In the genomic region with DNA sequence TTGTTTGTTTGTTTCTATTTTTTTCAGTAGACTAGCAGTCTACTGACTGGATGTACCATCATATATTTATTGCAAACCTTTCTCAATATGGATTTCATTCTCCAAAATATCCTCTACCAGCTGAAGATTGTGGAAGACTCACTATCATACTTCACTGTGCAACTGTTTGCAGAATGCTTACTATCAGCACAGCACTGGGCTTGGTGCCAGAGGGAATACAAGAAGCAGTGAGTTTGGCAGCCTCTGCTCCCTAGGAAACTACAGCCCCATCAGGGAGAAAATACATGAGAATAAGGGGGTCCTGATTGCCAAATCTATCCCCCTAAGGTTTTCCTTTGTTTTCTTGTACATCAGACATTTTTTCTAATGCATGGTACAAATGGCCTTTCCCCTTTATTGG, we compare ENCODE assay signal across 18 cellular contexts. TPM values are rescaled to one million over a fixed set of nuclear protein-coding genes. Genes with fewer than 3 reads are reported as not detected.
DNase-seq lines count a peak whose midpoint lies in the region; ATAC-seq, FAIRE-seq and TF ChIP-seq lines count a peak whose summit lies in the region.
"Had no signal": no experiment of that assay in that cellular context is flagged by ENCODE, and none has a peak within 500 bp of the region (broad histone marks: within the 10 kb centered on the region; RNA-seq: fewer than 3 reads in every experiment).

No MANE protein-coding gene starts in this region.

- no peaks in the 10 kb centered on the region for H3K4me1 Mint-ChIP-seq in astrocyte (ENCODE audit: low read depth, unreplicated experiment)

- H4K20me1 ChIP-seq in astrocyte (ENCODE audit: insufficient read depth, low read length) = no peaks in the 10 kb centered on the region

- no peak overlapping the region for H3K4me3 ChIP-seq in astrocyte (ENCODE audit: insufficient read depth, low read depth, low read length)
- H3K4me3 ChIP-seq in left ventricle myocardium inferior = no peak overlapping the region
- no peak overlapping the region for H3K4me3 ChIP-seq in small intestine (ENCODE audit: low read depth in 1 of 2, low read length in 2 of 2)
- H3K4me3 ChIP-seq: Peyer's patch had no signal

- H3K27me3 ChIP-seq in astrocyte (ENCODE audit: insufficient read depth, low read length) (peaks cover 6% of the 10 kb centered on the region), left ventricle myocardium inferior (ENCODE audit: low read depth) (peaks cover 5% of the 10 kb centered on the region), small intestine (ENCODE audit: control insufficient read depth in 2 of 2, insufficient read depth in 2 of 2, low read length in 2 of 2) (peaks cover 0 to 2% of the 10 kb centered on the region in 2 donors)
- H3K27me3 ChIP-seq: Peyer's patch had no signal

- H3K36me3 ChIP-seq in astrocyte (ENCODE audit: insufficient read depth, low read length) (no peaks in the 10 kb centered on the region), left ventricle myocardium inferior (no peaks in the 10 kb centered on the region), small intestine (ENCODE audit: control insufficient read depth in 2 of 2, insufficient read depth in 2 of 2, low read length in 2 of 2) (no peaks in the 10 kb centered on the region)
- H3K36me3 ChIP-seq: Peyer's patch had no signal

- no peaks in the 10 kb centered on the region for H3K36me3 Mint-ChIP-seq in astrocyte (ENCODE audit: low read depth, unreplicated experiment)
- H3K36me3 Mint-ChIP-seq: activated CD4-positive, alpha-beta memory T cell treated with anti-CD3 and anti-CD28 coated beads for 36 hours had no signal

- no peaks in the 10 kb centered on the region for H3K9me3 Mint-ChIP-seq in astrocyte (ENCODE audit: unreplicated experiment)
- H3K9me3 Mint-ChIP-seq: activated CD4-positive, alpha-beta memory T cell treated with anti-CD3 and anti-CD28 coated beads for 36 hours had no signal

- H3K4me3 Mint-ChIP-seq in astrocyte (ENCODE audit: unreplicated experiment) = no peak overlapping the region
- H3K4me3 Mint-ChIP-seq: activated CD4-positive, alpha-beta memory T cell treated with anti-CD3 and anti-CD28 coated beads for 36 hours had no signal

- no peaks in the 10 kb centered on the region for H3K79me2 ChIP-seq in astrocyte (ENCODE audit: insufficient read depth, low read length)

- H3K9ac ChIP-seq in astrocyte (ENCODE audit: low read length) = no peak overlapping the region

- H3K4me2 ChIP-seq in astrocyte (ENCODE audit: low read length) = no peak overlapping the region

- TF ChIP-seq CTCF in astrocyte (IDR thresholded peaks at IDR 0.05; ENCODE audit: insufficient read depth, low read depth, low read length) (no peak), left ventricle myocardium inferior (IDR thresholded peaks at IDR 0.05; ENCODE audit: borderline replicate concordance) (no peak)

- no peaks in the 10 kb centered on the region for H3K4me1 ChIP-seq in astrocyte (ENCODE audit: insufficient read depth, low read length)
- H3K4me1 ChIP-seq in left ventricle myocardium inferior = peaks cover 12% of the 10 kb centered on the region
- no peaks in the 10 kb centered on the region for H3K4me1 ChIP-seq in small intestine (ENCODE audit: control insufficient read depth in 2 of 2, insufficient read depth in 1 of 2, low read depth in 1 of 2, low read length in 1 of 2)
- H3K4me1 ChIP-seq: Peyer's patch had no signal

- DNase-seq in NCI-H748 (lab: John Stamatoyannopoulos, UW; ENCODE audit: unreplicated experiment) (peak; percentile 1), NCI-H748 treated with DMSO at 0.1 percent for 48 hours (lab: John Stamatoyannopoulos, UW) (no peak), astrocyte (ENCODE audit: low read depth) (peak; percentile 8), left ventricle myocardium inferior (peak; percentile 52), small intestine (peak; percentile 14), kidney tubule cell (ENCODE audit: low spot score) (no peak)
- no peak for DNase-seq in stimulated activated naive CD4-positive, alpha-beta T cell (lab: John Stamatoyannopoulos, UW)
- DNase-seq: activated CD4-positive, alpha-beta memory T cell treated with anti-CD3 and anti-CD28 coated beads for 36 hours; activated effector memory CD4-positive, alpha-beta T cell treated with anti-CD3 and anti-CD28 coated beads, Interleukin-2, amount 50 U/mL, for 16 hours; H7; stimulated activated CD4-positive, alpha-beta T cell treated with anti-CD3 and anti-CD28 coated beads, Interleukin-1b, Interleukin-23, amount 100 ng/mL, for 48 hours had no signal

- peaks cover 33% of the 10 kb centered on the region for H3K27me3 Mint-ChIP-seq in astrocyte (ENCODE audit: low read depth, unreplicated experiment)

- FAIRE-seq in astrocyte (lab: Jason Lieb, UNC) (no peak), small intestine (lab: Jason Lieb, UNC) (no peak)
- FAIRE-seq: GM12892, GM19239 had no signal

- no peak for ATAC-seq in HG02763 (IDR thresholded peaks at IDR 0.05; ENCODE audit: unreplicated experiment)

- no peak overlapping the region for H3K27ac Mint-ChIP-seq in astrocyte (ENCODE audit: unreplicated experiment)
- H3K27ac Mint-ChIP-seq: activated CD4-positive, alpha-beta memory T cell treated with anti-CD3 and anti-CD28 coated beads for 36 hours had no signal

- H2AFZ ChIP-seq in astrocyte (ENCODE audit: low read depth, low read length) = no peak overlapping the region

- intact Hi-C loops in left ventricle myocardium inferior (cut with micrococcal nuclease) = no loop called here

- H3K27ac ChIP-seq in astrocyte (ENCODE audit: low read depth, low read length) = no peak overlapping the region
- no peak overlapping the region for H3K27ac ChIP-seq in left ventricle myocardium inferior (replicated peaks)
- no peak overlapping the region for H3K27ac ChIP-seq in small intestine (ENCODE audit: low read depth in 1 of 2, low read length in 1 of 2)
- H3K27ac ChIP-seq: Peyer's patch had no signal

- no peaks in the 10 kb centered on the region for H3K9me3 ChIP-seq in astrocyte (ENCODE audit: insufficient read depth, low read depth, low read length)
- no peaks in the 10 kb centered on the region for H3K9me3 ChIP-seq in left ventricle myocardium inferior (replicated peaks)
- no peaks in the 10 kb centered on the region for H3K9me3 ChIP-seq in small intestine (ENCODE audit: control insufficient read depth, low read depth)
- H3K9me3 ChIP-seq: Peyer's patch had no signal

RNA-seq across cellular contexts. Expression of a gene that starts 27.5 kb away (rescaled TPM):
- not detected in 2 replicates for total RNA-seq in astrocyte
- total RNA-seq in left ventricle myocardium inferior = 0.77 TPM
- 1 to 10 TPM in 1 of 3 donors, under 1 TPM in 2; 0.39 to 2.2 (median 0.54) TPM for polyA plus RNA-seq in small intestine
- total RNA-seq: chondrocyte; H7; T-helper 2 cell treated with Interferon-gamma antibody and Interleukin-4, amounts not matched to agents 100 ng/mL and 5 ng/mL, for 36 hours had no signal
- polyA plus RNA-seq: AG04450 had no signal

Comparison
In these comparisons a context has a peak if more than half of its experiments do, and no peak if none do; other contexts are left out.
1. DNase-seq: peak in NCI-H748 (single experiment), astrocyte (single experiment), left ventricle myocardium inferior (single experiment) and small intestine (single experiment); none in NCI-H748 treated with DMSO at 0.1 percent for 48 hours (single experiment), stimulated activated naive CD4-positive, alpha-beta T cell (0 of 6) and kidney tubule cell (single experiment).